ENCODE assay signal across 22 cellular contexts in genomic region chr20:50901301-50901700, GRCh38. TPM values are rescaled to one million over a fixed set of nuclear protein-coding genes. Genes with fewer than 3 reads are reported as not detected.
DNase-seq lines count a peak whose midpoint lies in the region; ATAC-seq and TF ChIP-seq lines count a peak whose summit lies in the region.
"Had no signal": no experiment of that assay in that cellular context is flagged by ENCODE, and none has a peak within 500 bp of the region (broad histone marks: within the 10 kb centered on the region; RNA-seq: fewer than 3 reads in every experiment).

No MANE protein-coding gene starts in this region.

- POLR2A ChIA-PET in activated CD8-positive, alpha-beta T cell treated with anti-CD3 and anti-CD28 coated beads for 36 hours (lab: Charles Lee): interaction anchor here (1.4 kb wide), 1 partner anchor 30 kb away, joined by 4 read pairs; the partner anchor contains the start of gene ADNP
- POLR2A ChIA-PET in activated CD8-positive, alpha-beta T cell treated with anti-CD3 and anti-CD28 coated beads, Interleukin-2, amount 10 ng/mL, durations not matched to agents 7 days and 5 days (lab: Charles Lee): interaction anchor here (0.6 to 1.4 kb wide), 2 partner anchors 57 to 212 kb away, joined by 3 read pairs; partner anchors contain the start of genes DPM1 and MOCS3
- POLR2A ChIA-PET in CD4-positive, alpha-beta T cell (lab: Charles Lee): interaction anchor here (1.5 kb wide), 1 partner anchor 28 kb away, joined by 3 read pairs; no protein-coding TSS in a partner anchor
- POLR2A ChIA-PET in naive thymus-derived CD8-positive, alpha-beta T cell (lab: Charles Lee): no interaction called here

- no peak for DNase-seq in activated CD8-positive, alpha-beta T cell treated with anti-CD3 and anti-CD28 coated beads for 36 hours
- no peak for DNase-seq in activated CD8-positive, alpha-beta T cell treated with anti-CD3 and anti-CD28 coated beads, Interleukin-2, amount 10 ng/mL, durations not matched to agents 7 days and 5 days
- DNase-seq in CD4-positive, alpha-beta T cell: no peak
- DNase-seq in activated naive CD8-positive, alpha-beta T cell treated with anti-CD3 and anti-CD28 coated beads for 36 hours: no peak
- DNase-seq in naive thymus-derived CD8-positive, alpha-beta T cell: no peak
- no peak for DNase-seq in stimulated activated CD4-positive, alpha-beta T cell treated with anti-CD3 and anti-CD28 coated beads, Interleukin-15, amount 100 ng/mL, for 24 hours
- DNase-seq in HuH-7 (ENCODE audit: low spot score): no peak
- DNase-seq: DMS153, DND-41, HCEC 1CT, NCI-H1048, NCI-H1417, NCI-H1694 treated with DMSO at 0.1 percent for 48 hours, NCI-H2081, NCI-H2227 treated with DMSO at 0.1 percent for 48 hours, NCI-H510A, NCI-H69, Right ventricle myocardium superior, RPMI8226 had no signal

- intact Hi-C loops in activated CD8-positive, alpha-beta T cell treated with anti-CD3 and anti-CD28 coated beads for 36 hours (cut with micrococcal nuclease): no loop called here
- intact Hi-C loops in CD4-positive, alpha-beta T cell (cut with DNase I, micrococcal nuclease): no loop called here

- no peaks in the 10 kb centered on the region for H3K27me3 ChIP-seq in CD4-positive, alpha-beta T cell (ENCODE audit: control insufficient read depth, insufficient read depth, low read length)

- H3K4me1 Mint-ChIP-seq in activated CD8-positive, alpha-beta T cell treated with anti-CD3 and anti-CD28 coated beads for 36 hours (ENCODE audit: low read depth): peaks cover 38% of the 10 kb centered on the region
- peaks cover 4% of the 10 kb centered on the region for H3K4me1 Mint-ChIP-seq in activated CD8-positive, alpha-beta T cell treated with anti-CD3 and anti-CD28 coated beads, Interleukin-2, amount 10 ng/mL, durations not matched to agents 7 days and 5 days (ENCODE audit: low read depth)
- peaks cover 56% of the 10 kb centered on the region for H3K4me1 Mint-ChIP-seq in CD4-positive, alpha-beta T cell (ENCODE audit: low read depth)
- peaks cover 31% of the 10 kb centered on the region for H3K4me1 Mint-ChIP-seq in activated naive CD8-positive, alpha-beta T cell treated with anti-CD3 and anti-CD28 coated beads for 36 hours
- H3K4me1 Mint-ChIP-seq in naive thymus-derived CD8-positive, alpha-beta T cell: peaks cover 20 to 49% (median 43%) of the 10 kb centered on the region in 4 donors

- no peaks in the 10 kb centered on the region for H3K27me3 Mint-ChIP-seq in activated CD8-positive, alpha-beta T cell treated with anti-CD3 and anti-CD28 coated beads for 36 hours
- no peaks in the 10 kb centered on the region for H3K27me3 Mint-ChIP-seq in activated CD8-positive, alpha-beta T cell treated with anti-CD3 and anti-CD28 coated beads, Interleukin-2, amount 10 ng/mL, durations not matched to agents 7 days and 5 days (ENCODE audit: low read depth)
- no peaks in the 10 kb centered on the region for H3K27me3 Mint-ChIP-seq in CD4-positive, alpha-beta T cell
- H3K27me3 Mint-ChIP-seq in activated naive CD8-positive, alpha-beta T cell treated with anti-CD3 and anti-CD28 coated beads for 36 hours: no peaks in the 10 kb centered on the region
- H3K27me3 Mint-ChIP-seq in naive thymus-derived CD8-positive, alpha-beta T cell: no peaks in the 10 kb centered on the region
- H3K27me3 Mint-ChIP-seq: B cell had no signal

- peak overlapping the region; percentile 10 for H3K27ac Mint-ChIP-seq in activated CD8-positive, alpha-beta T cell treated with anti-CD3 and anti-CD28 coated beads for 36 hours
- no peak overlapping the region for H3K27ac Mint-ChIP-seq in activated CD8-positive, alpha-beta T cell treated with anti-CD3 and anti-CD28 coated beads, Interleukin-2, amount 10 ng/mL, durations not matched to agents 7 days and 5 days
- peak overlapping the region; percentile 3 for H3K27ac Mint-ChIP-seq in CD4-positive, alpha-beta T cell
- peak overlapping the region; percentile 54 for H3K27ac Mint-ChIP-seq in activated naive CD8-positive, alpha-beta T cell treated with anti-CD3 and anti-CD28 coated beads for 36 hours
- peak overlapping the region in 9 of 10 donors; percentile 2 to 75 (median 66) for H3K27ac Mint-ChIP-seq in naive thymus-derived CD8-positive, alpha-beta T cell
- H3K27ac Mint-ChIP-seq: B cell had no signal

- CTCF ChIA-PET in activated CD8-positive, alpha-beta T cell treated with anti-CD3 and anti-CD28 coated beads for 36 hours (lab: Charles Lee): interaction anchor here (0.9 to 4.2 kb wide), 2 partner anchors 12 to 28 kb away, joined by 3 to 16 read pairs; no protein-coding TSS in a partner anchor
- CTCF ChIA-PET in activated CD8-positive, alpha-beta T cell treated with anti-CD3 and anti-CD28 coated beads, Interleukin-2, amount 10 ng/mL, durations not matched to agents 7 days and 5 days (lab: Charles Lee): interaction anchor here (1.2 to 3.9 kb wide), 4 partner anchors 11 to 152 kb away, joined by 3 to 20 read pairs (median 9); partner anchors contain the start of gene BCAS4
- CTCF ChIA-PET in CD4-positive, alpha-beta T cell (lab: Charles Lee): interaction anchor here (0.7 to 2.2 kb wide), 4 partner anchors 28 to 214 kb away, joined by 3 to 10 read pairs (median 6); partner anchors contain the start of gene BCAS4

- TF ChIP-seq CTCF in activated CD8-positive, alpha-beta T cell treated with anti-CD3 and anti-CD28 coated beads for 36 hours (IDR thresholded peaks at IDR 0.05): no peak
- no peak for TF ChIP-seq CTCF in CD4-positive, alpha-beta T cell (IDR thresholded peaks at IDR 0.05)

- no peaks in the 10 kb centered on the region for H3K9me3 ChIP-seq in CD4-positive, alpha-beta T cell (ENCODE audit: control insufficient read depth, low read length)

- no peak for ATAC-seq in activated CD8-positive, alpha-beta T cell treated with anti-CD3 and anti-CD28 coated beads for 36 hours
- ATAC-seq in activated CD8-positive, alpha-beta T cell treated with anti-CD3 and anti-CD28 coated beads, Interleukin-2, amount 10 ng/mL, durations not matched to agents 7 days and 5 days: no peak
- ATAC-seq in CD4-positive, alpha-beta T cell (ENCODE audit: poor library complexity): no peak
- ATAC-seq in naive thymus-derived CD8-positive, alpha-beta T cell: no peak

- no peaks in the 10 kb centered on the region for H3K9me3 Mint-ChIP-seq in activated CD8-positive, alpha-beta T cell treated with anti-CD3 and anti-CD28 coated beads for 36 hours
- H3K9me3 Mint-ChIP-seq in activated CD8-positive, alpha-beta T cell treated with anti-CD3 and anti-CD28 coated beads, Interleukin-2, amount 10 ng/mL, durations not matched to agents 7 days and 5 days (ENCODE audit: insufficient read depth): no peaks in the 10 kb centered on the region
- H3K9me3 Mint-ChIP-seq in CD4-positive, alpha-beta T cell: no peaks in the 10 kb centered on the region
- no peaks in the 10 kb centered on the region for H3K9me3 Mint-ChIP-seq in activated naive CD8-positive, alpha-beta T cell treated with anti-CD3 and anti-CD28 coated beads for 36 hours
- no peaks in the 10 kb centered on the region for H3K9me3 Mint-ChIP-seq in naive thymus-derived CD8-positive, alpha-beta T cell

- H3K36me3 Mint-ChIP-seq in activated CD8-positive, alpha-beta T cell treated with anti-CD3 and anti-CD28 coated beads for 36 hours (ENCODE audit: low read depth): peaks cover 60% of the 10 kb centered on the region
- H3K36me3 Mint-ChIP-seq in activated CD8-positive, alpha-beta T cell treated with anti-CD3 and anti-CD28 coated beads, Interleukin-2, amount 10 ng/mL, durations not matched to agents 7 days and 5 days (ENCODE audit: low read depth): peaks cover 64% of the 10 kb centered on the region
- H3K36me3 Mint-ChIP-seq in CD4-positive, alpha-beta T cell (ENCODE audit: low read depth): peaks cover 82% of the 10 kb centered on the region
- H3K36me3 Mint-ChIP-seq in activated naive CD8-positive, alpha-beta T cell treated with anti-CD3 and anti-CD28 coated beads for 36 hours: peaks cover 33% of the 10 kb centered on the region
- peaks cover 0 to 80% (median 9%) of the 10 kb centered on the region in 3 donors for H3K36me3 Mint-ChIP-seq in naive thymus-derived CD8-positive, alpha-beta T cell

- no peak overlapping the region for H3K27ac ChIP-seq in CD4-positive, alpha-beta T cell (ENCODE audit: low read depth, low read length)
- H3K27ac ChIP-seq: 22Rv1, C4-2B had no signal

- H3K4me3 Mint-ChIP-seq in activated CD8-positive, alpha-beta T cell treated with anti-CD3 and anti-CD28 coated beads for 36 hours: no peak overlapping the region
- H3K4me3 Mint-ChIP-seq in activated CD8-positive, alpha-beta T cell treated with anti-CD3 and anti-CD28 coated beads, Interleukin-2, amount 10 ng/mL, durations not matched to agents 7 days and 5 days: no peak overlapping the region
- H3K4me3 Mint-ChIP-seq in CD4-positive, alpha-beta T cell: no peak overlapping the region
- H3K4me3 Mint-ChIP-seq in activated naive CD8-positive, alpha-beta T cell treated with anti-CD3 and anti-CD28 coated beads for 36 hours: no peak overlapping the region
- peak overlapping the region in 1 of 10 donors; percentile 15 for H3K4me3 Mint-ChIP-seq in naive thymus-derived CD8-positive, alpha-beta T cell
- H3K4me3 Mint-ChIP-seq: B cell had no signal

RNA-seq across cellular contexts. Expression of gene ADNP, which starts 29.9 kb away (rescaled TPM):
- 10 to 100 TPM; 58.9 to 60.0 TPM for total RNA-seq in activated CD8-positive, alpha-beta T cell treated with anti-CD3 and anti-CD28 coated beads for 36 hours
- 10 to 100 TPM; 62.5 to 67.6 TPM for total RNA-seq in activated CD8-positive, alpha-beta T cell treated with anti-CD3 and anti-CD28 coated beads, Interleukin-2, amount 10 ng/mL, durations not matched to agents 7 days and 5 days
- total RNA-seq in CD4-positive, alpha-beta T cell: 10 to 100 TPM; 41.9 to 47.1 TPM
- total RNA-seq in activated naive CD8-positive, alpha-beta T cell treated with anti-CD3 and anti-CD28 coated beads for 36 hours: 10 to 100 TPM; 73.0 to 80.7 TPM
- 10 to 100 TPM; 73.4 to 73.8 TPM for total RNA-seq in naive thymus-derived CD8-positive, alpha-beta T cell
- polyA plus RNA-seq in naive thymus-derived CD8-positive, alpha-beta T cell: 10 to 100 TPM in 1 of 3 donors, 1 to 10 TPM in 2; 6.3 to 10.9 (median 8.2) TPM

RNA-seq across cellular contexts. Expression of gene DPM1, which starts 57.0 kb away (rescaled TPM):
- total RNA-seq in activated CD8-positive, alpha-beta T cell treated with anti-CD3 and anti-CD28 coated beads for 36 hours: 10 to 100 TPM; 66.6 to 75.4 TPM
- total RNA-seq in activated CD8-positive, alpha-beta T cell treated with anti-CD3 and anti-CD28 coated beads, Interleukin-2, amount 10 ng/mL, durations not matched to agents 7 days and 5 days: 10 to 100 TPM; 50.6 to 53.0 TPM
- 10 to 100 TPM; 44.5 to 46.5 TPM for total RNA-seq in CD4-positive, alpha-beta T cell
- total RNA-seq in activated naive CD8-positive, alpha-beta T cell treated with anti-CD3 and anti-CD28 coated beads for 36 hours: 10 to 100 TPM; 84.6 to 88.1 TPM
- 10 to 100 TPM; 45.4 to 46.6 TPM for total RNA-seq in naive thymus-derived CD8-positive, alpha-beta T cell
- polyA plus RNA-seq in naive thymus-derived CD8-positive, alpha-beta T cell: 10 to 100 TPM; 65.0 to 79.8 (median 75.3) TPM

RNA-seq across cellular contexts. Expression of gene MOCS3, which starts 57.3 kb away (rescaled TPM):
- 1 to 10 TPM; 4.6 TPM for total RNA-seq in activated CD8-positive, alpha-beta T cell treated with anti-CD3 and anti-CD28 coated beads for 36 hours
- 1 to 10 TPM; 4.8 to 5.7 TPM for total RNA-seq in activated CD8-positive, alpha-beta T cell treated with anti-CD3 and anti-CD28 coated beads, Interleukin-2, amount 10 ng/mL, durations not matched to agents 7 days and 5 days
- total RNA-seq in CD4-positive, alpha-beta T cell: 1 to 10 TPM; 2.7 to 3.0 TPM
- 1 to 10 TPM; 7.8 TPM for total RNA-seq in activated naive CD8-positive, alpha-beta T cell treated with anti-CD3 and anti-CD28 coated beads for 36 hours
- 1 to 10 TPM; 8.4 to 8.8 TPM for total RNA-seq in naive thymus-derived CD8-positive, alpha-beta T cell
- 1 to 10 TPM; 3.5 to 4.8 (median 4.6) TPM for polyA plus RNA-seq in naive thymus-derived CD8-positive, alpha-beta T cell
